ENCODE assay signal across 14 cellular contexts in genomic region chr11:86262387-86262786, GRCh38. TPM values are rescaled to one million over a fixed set of nuclear protein-coding genes. Genes with fewer than 3 reads are reported as not detected.
A peak's percentile ranks its signal among the peaks of the same experiment; 100 is the strongest.
DNase-seq lines count a peak whose midpoint lies in the region; ATAC-seq lines count a peak whose summit lies in the region.
"Had no signal": no experiment of that assay in that cellular context is flagged by ENCODE, and none has a peak within 500 bp of the region (broad histone marks: within the 10 kb centered on the region; RNA-seq: fewer than 3 reads in every experiment).

No MANE protein-coding gene starts in this region.

- no peaks in the 10 kb centered on the region for H3K9me3 Mint-ChIP-seq in activated CD4-positive, alpha-beta T cell treated with anti-CD3 and anti-CD28 coated beads, Interleukin-2, amount 10 ng/mL, durations not matched to agents 24 days and 14 days
- no peaks in the 10 kb centered on the region for H3K9me3 Mint-ChIP-seq in activated naive CD8-positive, alpha-beta T cell treated with anti-CD3 and anti-CD28 coated beads, Interleukin-2, amount 50 U/mL, for 24 hours
- no peaks in the 10 kb centered on the region for H3K9me3 Mint-ChIP-seq in activated naive CD8-positive, alpha-beta T cell treated with anti-CD3 and anti-CD28 coated beads for 36 hours
- H3K9me3 Mint-ChIP-seq in memory B cell: no peaks in the 10 kb centered on the region
- H3K9me3 Mint-ChIP-seq: CD8-positive, alpha-beta T cell had no signal

- intact Hi-C loops in activated CD4-positive, alpha-beta T cell treated with anti-CD3 and anti-CD28 coated beads, Interleukin-2, amount 10 ng/mL, durations not matched to agents 24 days and 14 days (cut with micrococcal nuclease): no loop called here

- peaks cover 18% of the 10 kb centered on the region for H3K4me1 Mint-ChIP-seq in activated CD4-positive, alpha-beta T cell treated with anti-CD3 and anti-CD28 coated beads, Interleukin-2, amount 10 ng/mL, durations not matched to agents 24 days and 14 days
- H3K4me1 Mint-ChIP-seq in activated naive CD8-positive, alpha-beta T cell treated with anti-CD3 and anti-CD28 coated beads, Interleukin-2, amount 50 U/mL, for 24 hours: peaks cover 25% of the 10 kb centered on the region
- peaks cover 8% of the 10 kb centered on the region for H3K4me1 Mint-ChIP-seq in activated naive CD8-positive, alpha-beta T cell treated with anti-CD3 and anti-CD28 coated beads for 36 hours
- peaks cover 3% of the 10 kb centered on the region for H3K4me1 Mint-ChIP-seq in memory B cell
- H3K4me1 Mint-ChIP-seq: CD14-positive monocyte had no signal

- H3K27me3 Mint-ChIP-seq in activated CD4-positive, alpha-beta T cell treated with anti-CD3 and anti-CD28 coated beads, Interleukin-2, amount 10 ng/mL, durations not matched to agents 24 days and 14 days: no peaks in the 10 kb centered on the region
- no peaks in the 10 kb centered on the region for H3K27me3 Mint-ChIP-seq in activated naive CD8-positive, alpha-beta T cell treated with anti-CD3 and anti-CD28 coated beads, Interleukin-2, amount 50 U/mL, for 24 hours
- H3K27me3 Mint-ChIP-seq in activated naive CD8-positive, alpha-beta T cell treated with anti-CD3 and anti-CD28 coated beads for 36 hours: no peaks in the 10 kb centered on the region
- no peaks in the 10 kb centered on the region for H3K27me3 Mint-ChIP-seq in memory B cell

- H3K36me3 Mint-ChIP-seq in activated CD4-positive, alpha-beta T cell treated with anti-CD3 and anti-CD28 coated beads, Interleukin-2, amount 10 ng/mL, durations not matched to agents 24 days and 14 days (ENCODE audit: low read depth): peaks cover 62% of the 10 kb centered on the region
- peaks cover 60% of the 10 kb centered on the region for H3K36me3 Mint-ChIP-seq in activated naive CD8-positive, alpha-beta T cell treated with anti-CD3 and anti-CD28 coated beads, Interleukin-2, amount 50 U/mL, for 24 hours (ENCODE audit: low read depth)
- H3K36me3 Mint-ChIP-seq in activated naive CD8-positive, alpha-beta T cell treated with anti-CD3 and anti-CD28 coated beads for 36 hours: peaks cover 25% of the 10 kb centered on the region
- peaks cover 13% of the 10 kb centered on the region for H3K36me3 Mint-ChIP-seq in memory B cell

- no peak for ATAC-seq in activated naive CD8-positive, alpha-beta T cell treated with anti-CD3 and anti-CD28 coated beads, Interleukin-2, amount 50 U/mL, for 24 hours
- no peak for ATAC-seq in memory B cell (ENCODE audit: low read depth)
- ATAC-seq in GM19397 (IDR thresholded peaks at IDR 0.05; ENCODE audit: unreplicated experiment): no peak
- no peak for ATAC-seq in GM18517 (IDR thresholded peaks at IDR 0.05; ENCODE audit: unreplicated experiment)
- ATAC-seq: CD8-positive, alpha-beta T cell had no signal

- peak overlapping the region; percentile 20 for H3K27ac Mint-ChIP-seq in activated CD4-positive, alpha-beta T cell treated with anti-CD3 and anti-CD28 coated beads, Interleukin-2, amount 10 ng/mL, durations not matched to agents 24 days and 14 days
- H3K27ac Mint-ChIP-seq in activated naive CD8-positive, alpha-beta T cell treated with anti-CD3 and anti-CD28 coated beads, Interleukin-2, amount 50 U/mL, for 24 hours: peak overlapping the region; percentile 9
- H3K27ac Mint-ChIP-seq in activated naive CD8-positive, alpha-beta T cell treated with anti-CD3 and anti-CD28 coated beads for 36 hours: no peak overlapping the region
- peak overlapping the region; percentile 18 for H3K27ac Mint-ChIP-seq in memory B cell
- H3K27ac Mint-ChIP-seq: CD8-positive, alpha-beta T cell had no signal

- H3K4me3 Mint-ChIP-seq in activated CD4-positive, alpha-beta T cell treated with anti-CD3 and anti-CD28 coated beads, Interleukin-2, amount 10 ng/mL, durations not matched to agents 24 days and 14 days: no peak overlapping the region
- no peak overlapping the region for H3K4me3 Mint-ChIP-seq in activated naive CD8-positive, alpha-beta T cell treated with anti-CD3 and anti-CD28 coated beads, Interleukin-2, amount 50 U/mL, for 24 hours
- H3K4me3 Mint-ChIP-seq in activated naive CD8-positive, alpha-beta T cell treated with anti-CD3 and anti-CD28 coated beads for 36 hours: no peak overlapping the region
- H3K4me3 Mint-ChIP-seq in memory B cell: no peak overlapping the region
- H3K4me3 Mint-ChIP-seq: CD14-positive monocyte; CD8-positive, alpha-beta T cell had no signal

- DNase-seq in activated CD4-positive, alpha-beta T cell treated with anti-CD3 and anti-CD28 coated beads, Interleukin-2, amount 10 ng/mL, durations not matched to agents 24 days and 14 days: no peak
- no peak for DNase-seq in activated CD4-positive, alpha-beta T cell treated with anti-CD3 and anti-CD28 coated beads, Interleukin-2, amount 50 U/mL, for 1 hour
- DNase-seq in activated naive CD8-positive, alpha-beta T cell treated with anti-CD3 and anti-CD28 coated beads, Interleukin-2, amount 50 U/mL, for 24 hours: no peak
- no peak for DNase-seq in activated naive CD8-positive, alpha-beta T cell treated with anti-CD3 and anti-CD28 coated beads for 36 hours
- DNase-seq in memory B cell (ENCODE audit: low spot score in 2 of 2) (no peak), NCI-H128 (lab: John Stamatoyannopoulos, UW; ENCODE audit: unreplicated experiment) (no peak)
- DNase-seq: 8988T; Calu3; CD8-positive, alpha-beta T cell; DMS79 treated with DMSO at 0.1 percent for 48 hours; GF-D8 had no signal

RNA-seq across cellular contexts. Expression of gene EED, which starts 17.8 kb away (rescaled TPM):
- total RNA-seq in activated CD4-positive, alpha-beta T cell treated with anti-CD3 and anti-CD28 coated beads, Interleukin-2, amount 10 ng/mL, durations not matched to agents 24 days and 14 days: 269 TPM in 2 replicates
- 10 to 100 TPM; 85.3 to 86.7 TPM for total RNA-seq in activated naive CD8-positive, alpha-beta T cell treated with anti-CD3 and anti-CD28 coated beads for 36 hours

RNA-seq across cellular contexts. Expression of gene HIKESHI, which starts 39.7 kb away (rescaled TPM):
- total RNA-seq in activated CD4-positive, alpha-beta T cell treated with anti-CD3 and anti-CD28 coated beads, Interleukin-2, amount 10 ng/mL, durations not matched to agents 24 days and 14 days: 54.0 and 62.4 TPM in 2 replicates
- 10 to 100 TPM; 52.9 to 57.0 TPM for total RNA-seq in activated naive CD8-positive, alpha-beta T cell treated with anti-CD3 and anti-CD28 coated beads for 36 hours
